In genomic region chr9:13181652-13182051, GRCh38 we compare ENCODE assay signal across 16 cellular contexts.
A peak's percentile ranks its signal among the peaks of the same experiment; 100 is the strongest.
DNase-seq lines count a peak whose midpoint lies in the region; FAIRE-seq and TF ChIP-seq lines count a peak whose summit lies in the region.
"Had no signal": no experiment of that assay in that cellular context is flagged by ENCODE, and none has a peak within 500 bp of the region (broad histone marks: within the 10 kb centered on the region; RNA-seq: fewer than 3 reads in every experiment).

No MANE protein-coding gene starts in this region.

- FAIRE-seq in HTR-8/SVneo (lab: Jason Lieb, UNC): peak; percentile 63
- FAIRE-seq: GM12891, urothelium cell line had no signal

- no peaks in the 10 kb centered on the region for H3K9me3 Mint-ChIP-seq in Caco-2 (ENCODE audit: unreplicated experiment)

- POLR2A ChIA-PET in Caco-2 (lab: Charles Lee): no interaction called here

- CTCF ChIA-PET in Caco-2 (lab: Charles Lee): no interaction called here

- no peak overlapping the region for H2AFZ ChIP-seq in Karpas-422 (ENCODE audit: low read length)

- TF ChIP-seq CTCF in Caco-2 (IDR thresholded peaks at IDR 0.05; ENCODE audit: insufficient read depth in 1 of 2, low read depth in 1 of 2, low read length in 1 of 2, severe bottlenecking in 1 of 2, unreplicated experiment in 1 of 2): no peak

- H3K27ac ChIP-seq in Karpas-422 (ENCODE audit: low read length): no peak overlapping the region

- H4K20me1 ChIP-seq in Karpas-422 (ENCODE audit: insufficient read depth, low read depth, low read length): no peaks in the 10 kb centered on the region

- no peak overlapping the region for H3K27ac Mint-ChIP-seq in Caco-2 (ENCODE audit: unreplicated experiment)
- H3K27ac Mint-ChIP-seq: activated naive CD4-positive, alpha-beta T cell treated with anti-CD3 and anti-CD28 coated beads for 36 hours had no signal

- no peak overlapping the region for H3K4me3 Mint-ChIP-seq in Caco-2 (ENCODE audit: unreplicated experiment)
- H3K4me3 Mint-ChIP-seq: activated naive CD4-positive, alpha-beta T cell treated with anti-CD3 and anti-CD28 coated beads for 36 hours; central memory CD8-positive, alpha-beta T cell had no signal

- H3K4me1 ChIP-seq in Caco-2 (no peaks in the 10 kb centered on the region), Karpas-422 (ENCODE audit: low read length) (no peaks in the 10 kb centered on the region)

- no peaks in the 10 kb centered on the region for H3K36me3 Mint-ChIP-seq in Caco-2 (ENCODE audit: insufficient read depth, unreplicated experiment)

- no peaks in the 10 kb centered on the region for H3K4me1 Mint-ChIP-seq in Caco-2 (ENCODE audit: low read depth, unreplicated experiment)
- H3K4me1 Mint-ChIP-seq: central memory CD8-positive, alpha-beta T cell had no signal

- DNase-seq in Caco-2: peak; percentile 33 to 61
- peak; percentile 5 for DNase-seq in HTR-8/SVneo (ENCODE audit: insufficient read length, low spot score)
- DNase-seq in amniotic epithelial cell (ENCODE audit: low read depth): peak; percentile 69
- DNase-seq in kidney tubule cell (ENCODE audit: low spot score): peak; percentile 54
- DNase-seq in mucosa of gallbladder (ENCODE audit: low spot score): no peak
- no peak for DNase-seq in Karpas-422
- no peak for DNase-seq in head of caudate nucleus
- DNase-seq in NCI-H748 treated with DMSO at 0.1 percent for 48 hours (lab: John Stamatoyannopoulos, UW): no peak
- DNase-seq: activated naive CD4-positive, alpha-beta T cell treated with anti-CD3 and anti-CD28 coated beads for 36 hours; DMS79; erythroblast; MM.1S; SHP77 treated with DMSO at 0.1 percent for 48 hours had no signal

- H3K4me3 ChIP-seq in Caco-2 (ENCODE audit: low read depth, low read length): no peak overlapping the region
- H3K4me3 ChIP-seq in Karpas-422 (ENCODE audit: low read length): no peak overlapping the region

- H3K9me3 ChIP-seq in Caco-2 (no peaks in the 10 kb centered on the region), Karpas-422 (ENCODE audit: low read length) (no peaks in the 10 kb centered on the region)

- H3K9ac ChIP-seq in Karpas-422 (ENCODE audit: low read length): no peak overlapping the region

- H3K4me2 ChIP-seq in Karpas-422 (ENCODE audit: low read depth, low read length, poor library complexity, severe bottlenecking): no peak overlapping the region

- H3K36me3 ChIP-seq in Caco-2 (ENCODE audit: control insufficient read depth, insufficient read depth, low read length): no peaks in the 10 kb centered on the region
- no peaks in the 10 kb centered on the region for H3K36me3 ChIP-seq in Karpas-422 (ENCODE audit: insufficient read depth, low read length)

- H3K27me3 Mint-ChIP-seq in Caco-2 (ENCODE audit: insufficient read depth, unreplicated experiment): no peaks in the 10 kb centered on the region
- H3K27me3 Mint-ChIP-seq: central memory CD8-positive, alpha-beta T cell had no signal

- intact Hi-C loops in Caco-2 (cut with micrococcal nuclease; ENCODE audit: unreplicated experiment) (no loop called here), head of caudate nucleus (cut with DNase I) (no loop called here)

- BruUV-seq in Caco-2 (replicated peaks; lab: Mats Ljungman, UMichigan): no TSS peak

- H3K79me2 ChIP-seq in Karpas-422 (ENCODE audit: low read length): no peaks in the 10 kb centered on the region

- H3K27me3 ChIP-seq in Caco-2 (replicated peaks; ENCODE audit: control insufficient read depth, insufficient read depth, low read length) (no peaks in the 10 kb centered on the region), Karpas-422 (ENCODE audit: low read length) (no peaks in the 10 kb centered on the region)

- no peaks in the 10 kb centered on the region for H3K9me2 ChIP-seq in Karpas-422 (replicated peaks; ENCODE audit: insufficient read depth, low read length)

Comparison
In these comparisons a context has a peak if more than half of its experiments do, and no peak if none do; other contexts are left out.
1. DNase-seq: peak in Caco-2 (2 of 2), HTR-8/SVneo (single experiment), amniotic epithelial cell (single experiment) and kidney tubule cell (single experiment); none in mucosa of gallbladder (single experiment), Karpas-422 (single experiment), head of caudate nucleus (0 of 42) and NCI-H748 treated with DMSO at 0.1 percent for 48 hours (single experiment).